ENCODE assay signal across 8 cellular contexts in the genomic region with DNA sequence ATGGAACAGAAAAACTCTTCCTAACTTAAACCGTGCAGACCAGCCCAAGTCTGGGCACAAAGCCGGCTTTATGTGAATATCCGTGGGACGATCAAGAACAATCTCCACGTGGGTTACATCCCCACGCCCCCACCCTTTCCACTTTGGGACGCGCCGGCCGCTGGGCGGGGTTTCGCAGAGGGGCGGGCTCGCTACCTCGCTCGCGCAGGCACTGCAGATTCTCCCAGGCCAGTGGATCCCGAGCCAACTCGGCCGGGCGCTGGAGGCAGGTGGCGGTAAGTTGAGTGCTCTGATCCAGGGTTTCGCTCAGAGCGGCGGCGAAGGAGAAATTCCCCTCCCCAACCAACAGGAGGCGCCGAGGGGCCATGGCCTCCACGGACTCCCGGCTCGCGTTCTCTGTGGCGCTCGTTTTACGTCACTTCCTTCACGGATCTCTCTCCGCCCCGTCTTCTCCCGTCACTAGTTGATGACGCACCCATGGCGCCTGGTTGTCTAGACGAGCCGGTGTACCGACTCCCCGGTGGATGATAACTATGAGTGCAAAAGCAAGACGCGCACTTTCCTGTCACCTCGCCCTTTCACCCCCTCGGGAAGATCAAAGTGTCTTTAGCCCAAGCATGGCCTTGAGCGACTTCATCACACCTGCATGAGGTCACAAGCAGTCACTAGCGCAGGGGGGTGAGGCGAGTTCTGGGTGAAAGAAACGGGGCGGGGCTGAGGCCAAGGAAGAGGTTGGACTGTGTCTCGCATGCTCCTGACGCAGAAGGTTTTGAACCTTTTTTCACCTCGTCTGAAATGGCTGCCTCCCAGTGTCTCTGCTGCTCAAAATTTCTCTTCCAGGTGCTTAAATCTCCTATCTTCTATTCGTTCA. TPM values are rescaled to one million over a fixed set of nuclear protein-coding genes. Genes with fewer than 3 reads are reported as not detected.
A peak's percentile ranks its signal among the peaks of the same experiment; 100 is the strongest.
DNase-seq lines count a peak whose midpoint lies in the region; ATAC-seq, FAIRE-seq and TF ChIP-seq lines count a peak whose summit lies in the region.

A gene with protein sequence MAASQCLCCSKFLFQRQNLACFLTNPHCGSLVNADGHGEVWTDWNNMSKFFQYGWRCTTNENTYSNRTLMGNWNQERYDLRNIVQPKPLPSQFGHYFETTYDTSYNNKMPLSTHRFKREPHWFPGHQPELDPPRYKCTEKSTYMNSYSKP (plus strand): TSS at position 776 of the 871 bp plus-strand sequence. CDS start 20 bp downstream, at position 796.
A gene with protein sequence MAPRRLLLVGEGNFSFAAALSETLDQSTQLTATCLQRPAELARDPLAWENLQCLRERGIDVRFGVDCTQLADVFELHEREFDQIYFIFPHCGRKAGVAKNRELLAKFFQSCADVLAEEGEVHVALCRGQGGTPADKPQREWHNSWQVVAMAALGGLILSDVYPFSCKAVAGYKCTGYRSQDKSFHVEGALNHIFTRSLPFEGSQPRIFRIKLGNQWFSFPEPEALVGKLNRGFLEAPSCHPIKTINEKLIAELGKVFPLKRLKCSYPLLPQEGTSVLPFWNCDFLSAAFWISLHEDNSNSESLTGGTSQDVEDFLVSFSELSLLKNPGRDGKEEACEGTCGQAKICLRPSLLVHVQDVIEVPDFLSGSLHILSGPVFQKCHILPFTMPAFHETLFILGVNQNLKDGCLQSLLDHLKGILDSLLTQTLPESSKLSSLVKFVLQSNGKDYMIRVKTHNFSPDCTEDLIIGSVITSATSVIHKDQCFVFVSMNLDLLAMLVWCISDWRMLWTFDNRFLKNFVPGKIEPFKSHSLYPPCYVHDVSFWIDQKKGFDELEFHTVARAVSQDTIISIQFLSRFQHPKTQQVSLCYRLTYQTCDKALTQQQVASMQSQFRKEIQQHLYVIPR (minus strand): TSS at position 400 of the 871 bp plus-strand sequence. CDS start 33 bp downstream, at position 367.

- H3K4me1 ChIP-seq in H1 (replicated peaks in 1 of 4; ENCODE audit: control insufficient read depth in 3 of 4, insufficient read depth in 4 of 4, low read length in 3 of 4) (no peaks in the 10 kb centered on the region), mesenchymal stem cell (ENCODE audit: control insufficient read depth, insufficient read depth, low read depth, low read length) (no peaks in the 10 kb centered on the region)

- CTCF ChIA-PET in H1 (lab: Charles Lee; ENCODE audit: partially characterized antibody) = interaction anchor here (0.8 to 6.2 kb wide), 18 partner anchors 10 to 516 kb away, joined by 3 to 36 read pairs (median 4); no protein-coding TSS in a partner anchor

- H3K23me2 ChIP-seq in H1 (ENCODE audit: low read depth, low read length) = peaks cover 2% of the 10 kb centered on the region; the same call in 1 of the 2 replicates

- no peaks in the 10 kb centered on the region for H3K79me2 ChIP-seq in H1 (ENCODE audit: control insufficient read depth in 1 of 2, insufficient read depth in 2 of 2, low read length in 2 of 2)

- H3K4me2 ChIP-seq in H1 (ENCODE audit: insufficient read depth in 1 of 2, low read depth in 2 of 2, low read length in 2 of 2) (peak within 1 kb of the TSS; percentile 80 to 95), mesenchymal stem cell (ENCODE audit: low read length, poor library complexity, severe bottlenecking) (peak within 1 kb of the TSS; percentile 60)

- H3K4ac ChIP-seq in H1 (replicated peaks; ENCODE audit: insufficient read length, low read depth, low read length) (peak within 1 kb of the TSS; percentile 73), mesenchymal stem cell (ENCODE audit: low read depth in 1 of 2, low read length in 2 of 2) (peak within 1 kb of the TSS; percentile 47 to 63)

- ATAC-seq in GM21360 (IDR thresholded peaks at IDR 0.05; ENCODE audit: unreplicated experiment) = peak; percentile 88

- in situ Hi-C loops in Caki2 (cut with HindIII; ENCODE audit: low pct_unique_long_range_greater_than_20kb, low sequenced_read_pairs) = no loop called here

- 2% methylated on average over 44 of the region's 58 CpGs; no CpG with 5 or more reads in 1 of the 2 experiments for WGBS in H1 (ENCODE audit: extremely low coverage in 1 of 2, insufficient coverage in 1 of 2, insufficient read length in 1 of 2, insufficient replicate concordance in 2 of 2, low coverage in 1 of 2, low lambda C conversion rate in 2 of 2, missing lambda C conversion rate in 1 of 2), 2 experiments
- under 1% methylated on average over 40 of the region's 58 CpGs for WGBS in mesenchymal stem cell

- H3K9me3 ChIP-seq in H1 (ENCODE audit: insufficient read depth in 2 of 2, low read depth in 1 of 2, low read length in 1 of 2) (no peaks in the 10 kb centered on the region), mesenchymal stem cell (ENCODE audit: control insufficient read depth, low read length) (no peaks in the 10 kb centered on the region)

- peak; percentile 72 for FAIRE-seq in H1 (lab: Jason Lieb, UNC)

- H3K79me1 ChIP-seq in H1 (ENCODE audit: low read depth, low read length) (0 out of 2 replicates have a peak, but pooled peaks cover 2% of the 10 kb centered on the region), mesenchymal stem cell (replicated peaks; ENCODE audit: low read length, poor library complexity, severe bottlenecking) (no peaks in the 10 kb centered on the region)

- H2BK15ac ChIP-seq in H1 (ENCODE audit: low read length) (0 out of 2 replicates have a peak within 1 kb of the TSS, but pooled peaks have one; percentile 84), mesenchymal stem cell (ENCODE audit: low read depth, poor library complexity, severe bottlenecking) (peak within 1 kb of the TSS; percentile 91)

- H3K27ac ChIP-seq in H1 (ENCODE audit: low read depth, low read length) (peak within 1 kb of the TSS; percentile 95), mesenchymal stem cell (ENCODE audit: low read length, poor library complexity, severe bottlenecking) (peak within 1 kb of the TSS; percentile 69)

- peak in 1 of 2 experiments; percentile 75; a peak in 2 of 3 replicates for TF ChIP-seq EP300 in H1 (IDR thresholded peaks at IDR 0.05; ENCODE audit: borderline replicate concordance in 1 of 2, low read depth in 2 of 2, low read length in 2 of 2)

- peak within 1 kb of the TSS; percentile 86; the same call in 1 of the 2 replicates for H3K18ac ChIP-seq in H1 (ENCODE audit: extremely low read depth, low read length)
- H3K18ac ChIP-seq in mesenchymal stem cell (ENCODE audit: low read depth in 1 of 2, low read length in 2 of 2) = peak within 1 kb of the TSS; percentile 49 to 67

- H4K20me1 ChIP-seq in H1 (replicated peaks in 1 of 2; ENCODE audit: control insufficient read depth in 1 of 2, insufficient read depth in 2 of 2, low read length in 2 of 2) = no peaks in the 10 kb centered on the region

- H3K27me3 ChIP-seq in H1 (replicated peaks in 1 of 4; ENCODE audit: control insufficient read depth in 3 of 4, extremely low read depth in 1 of 4, insufficient read depth in 3 of 4, low read length in 3 of 4) (no peaks in the 10 kb centered on the region), mesenchymal stem cell (ENCODE audit: control insufficient read depth in 1 of 2, insufficient read depth in 1 of 2, low read length in 2 of 2) (no peaks in the 10 kb centered on the region)

- DNase-seq in Caki2 (ENCODE audit: low read depth) (peak; percentile 98), HT1080 (ENCODE audit: low read depth) (peak; percentile 98), NOMO-1 (lab: John Stamatoyannopoulos, UW; ENCODE audit: unreplicated experiment in 2 of 2) (peak; percentile 97 to 98), H1 (ENCODE audit: low read depth in 1 of 2, low spot score in 2 of 2) (peak; percentile 94 to 98), mesenchymal stem cell (peak; percentile 98)
- DNase-seq in activated CD8-positive, alpha-beta memory T cell treated with anti-CD3 and anti-CD28 coated beads for 48 hours (ENCODE audit: low read depth in 2 of 3, low spot score in 2 of 3) = peak; percentile 85 to 93 (median 86)
- peak; percentile 88 for DNase-seq in stimulated activated CD8-positive, alpha-beta memory T cell treated with anti-CD3 and anti-CD28 coated beads, Interleukin-12 subunit alpha, Interleukin-12 subunit beta, amount 100 ng/mL, for 4 hours (ENCODE audit: low read depth)

- TF ChIP-seq CTCF in H1 (IDR thresholded peaks at IDR 0.05; ENCODE audit: control extremely low read depth in 1 of 3, insufficient read depth in 1 of 3, low read depth in 1 of 3, low read length in 3 of 3) = peak; percentile 91 to 98 (median 97)

- H3K9ac ChIP-seq in H1 (replicated peaks in 1 of 4; ENCODE audit: extremely low read depth in 1 of 4, low read depth in 3 of 4, low read length in 3 of 4) (peak within 1 kb of the TSS; percentile 68 to 89 (median 82)), mesenchymal stem cell (ENCODE audit: low read length) (peak within 1 kb of the TSS; percentile 96)

- peak within 1 kb of the TSS; percentile 89 for H4K5ac ChIP-seq in H1 (ENCODE audit: insufficient read length, low read depth, low read length)

- H2BK120ac ChIP-seq in H1 (replicated peaks; ENCODE audit: low read depth, low read length) = peak within 1 kb of the TSS; percentile 11
- H2BK120ac ChIP-seq in mesenchymal stem cell (ENCODE audit: low read depth, low read length) = peak within 1 kb of the TSS; percentile 22

- peak within 1 kb of the TSS; percentile 66 to 93 (median 82) for H3K4me3 ChIP-seq in H1 (ENCODE audit: extremely low read depth in 1 of 4, insufficient read depth in 2 of 4, low read depth in 3 of 4, low read length in 4 of 4)
- peak within 1 kb of the TSS; percentile 61 to 98 for H3K4me3 ChIP-seq in mesenchymal stem cell (ENCODE audit: insufficient read depth in 1 of 2, low read depth in 1 of 2, low read length in 2 of 2)

- peak within 1 kb of the TSS; percentile 59 for H3K56ac ChIP-seq in H1 (replicated peaks; ENCODE audit: insufficient read length, low read depth, low read length)

- H3K23ac ChIP-seq in H1 (ENCODE audit: insufficient read length) (no peak within 1 kb of the TSS), mesenchymal stem cell (ENCODE audit: low read length in 2 of 2) (no peak within 1 kb of the TSS)

- POLR2A ChIA-PET in H1 (lab: Charles Lee; ENCODE audit: partially characterized antibody) = interaction anchor here (1.2 to 1.5 kb wide), 3 partner anchors 8 to 112 kb away, joined by 4 to 6 read pairs (median 4); partner anchors contain the start of gene ALG9

- H3K36me3 ChIP-seq in H1 (ENCODE audit: control insufficient read depth in 2 of 4, insufficient read depth in 4 of 4, low read length in 3 of 4) (no peaks in the 10 kb centered on the region), mesenchymal stem cell (ENCODE audit: control insufficient read depth in 1 of 2, insufficient read depth in 2 of 2, low read depth in 1 of 2, low read length in 2 of 2) (peaks cover 0 to 25% of the 10 kb centered on the region in 2 experiments)

- peak within 1 kb of the TSS; percentile 81 for H4K91ac ChIP-seq in H1 (replicated peaks; ENCODE audit: insufficient read length, low read length)
- H4K91ac ChIP-seq in mesenchymal stem cell (ENCODE audit: low read length) = peak within 1 kb of the TSS; percentile 16

- H2AFZ ChIP-seq in H1 (ENCODE audit: low read length) (peak within 1 kb of the TSS; percentile 96), mesenchymal stem cell (ENCODE audit: low read depth, low read length) (peak within 1 kb of the TSS; percentile 55)

- H4K8ac ChIP-seq in H1 (ENCODE audit: extremely low read depth, insufficient read depth, low read length) (peak within 1 kb of the TSS; percentile 91; the same call in 1 of the 2 replicates), mesenchymal stem cell (ENCODE audit: low read length) (peak within 1 kb of the TSS; percentile 79)

- H2AK5ac ChIP-seq in H1 (ENCODE audit: low read depth, low read length) (peak within 1 kb of the TSS; percentile 43; the same call in 1 of the 2 replicates), mesenchymal stem cell (ENCODE audit: low read length, severe bottlenecking) (no peak within 1 kb of the TSS)

- peak within 1 kb of the TSS; percentile 97 for H2BK5ac ChIP-seq in H1 (ENCODE audit: low read depth, low read length)
- H2BK5ac ChIP-seq in mesenchymal stem cell (ENCODE audit: low read depth, low read length, poor library complexity, severe bottlenecking) = no peak within 1 kb of the TSS

- peak; percentile 67 to 77 for TF ChIP-seq POLR2A in H1 (IDR thresholded peaks at IDR 0.05; ENCODE audit: control extremely low read depth in 1 of 2, low read depth in 2 of 2, low read length in 2 of 2)

- TF ChIP-seq RAD21 in H1 (IDR thresholded peaks at IDR 0.05 in 1 of 2, conservative IDR thresholded peaks at IDR 0.05 in 1 of 2; ENCODE audit: low read depth in 2 of 2, low read length in 2 of 2) = peak; percentile 89

- peak within 1 kb of the TSS; percentile 40; the same call in 1 of the 2 replicates for H2BK12ac ChIP-seq in H1 (ENCODE audit: low read depth, low read length)
- peak within 1 kb of the TSS in 1 of 2 experiments; percentile 14 for H2BK12ac ChIP-seq in mesenchymal stem cell (ENCODE audit: low read length in 2 of 2)

- H2BK20ac ChIP-seq in H1 (ENCODE audit: low read length) = no peak within 1 kb of the TSS

- H3K14ac ChIP-seq in H1 (ENCODE audit: insufficient read length) = no peak within 1 kb of the TSS
- H3K14ac ChIP-seq in mesenchymal stem cell (ENCODE audit: low read length in 2 of 2) = no peak within 1 kb of the TSS

RNA-seq across cellular contexts. Expression of the first gene that starts in this region (rescaled TPM):
- total RNA-seq in Caki2 (2014; rRNA removed; shearing (Covaris generic); ENCODE audit: low replicate concordance) = 29.9 and 39.5 TPM in 2 replicates
- 63.7 and 74.6 TPM in 2 replicates for total RNA-seq in HT1080 (2014; rRNA removed; shearing (Covaris generic))
- 28.5 and 29.2 TPM in 2 replicates for polyA plus RNA-seq in HT1080 (2015; cell fraction: cytosol; rRNA removed)
- polyA plus RNA-seq in HT1080 (2015; cell fraction: nucleus; rRNA removed) = 11.9 and 16.4 TPM in 2 replicates
- total RNA-seq in H1 (2021; fragmentation: NEBNext Ultra II Directional; extraction: Animal tissue kit (Norgen Biotek cat#: 25700)) = 21.4 and 22.6 TPM in 2 replicates
- 28.7 and 43.1 TPM in 2 replicates for polyA plus RNA-seq in H1 (2011; rRNA removed)
- polyA plus RNA-seq in H1 (2011; cell fraction: cytosol; rRNA removed) = 29.0 TPM
- 20.6 TPM for polyA plus RNA-seq in H1 (2011; cell fraction: nucleus; rRNA removed)
- polyA plus RNA-seq in H1 (2012, experiment 1 of 2) = 31.1 to 42.7 TPM (median 37.9 TPM) in 4 replicates
- polyA plus RNA-seq in H1 (2012, experiment 2 of 2) = 12.3 TPM
- polyA plus RNA-seq in H1 (2013, experiment 1 of 2) = 44.8 TPM
- 49.2 TPM for polyA plus RNA-seq in H1 (2013, experiment 2 of 2)
- 24.7 and 47.9 TPM in 2 replicates for polyA minus RNA-seq in H1 (2011; rRNA and poly(A)+ RNA removed)
- 7.2 TPM for polyA minus RNA-seq in H1 (2011; cell fraction: cytosol; rRNA and poly(A)+ RNA removed)
- polyA minus RNA-seq in H1 (2011; cell fraction: nucleus; rRNA and poly(A)+ RNA removed) = 13.5 TPM
- 14.6 TPM for polyA plus RNA-seq in mesenchymal stem cell (2013, experiment 1 of 2)
- 13.8 TPM for polyA plus RNA-seq in mesenchymal stem cell (2013, experiment 2 of 2)

RNA-seq across cellular contexts. Expression of the second gene that starts in this region (rescaled TPM):
- total RNA-seq in Caki2 (2014; rRNA removed; shearing (Covaris generic); ENCODE audit: low replicate concordance) = 0.30 and 2.1 TPM in 2 replicates
- 6.0 and 7.0 TPM in 2 replicates for total RNA-seq in HT1080 (2014; rRNA removed; shearing (Covaris generic))
- 6.5 TPM in 2 replicates for polyA plus RNA-seq in HT1080 (2015; cell fraction: cytosol; rRNA removed)
- 7.1 and 7.7 TPM in 2 replicates for polyA plus RNA-seq in HT1080 (2015; cell fraction: nucleus; rRNA removed)
- total RNA-seq in H1 (2021; fragmentation: NEBNext Ultra II Directional; extraction: Animal tissue kit (Norgen Biotek cat#: 25700)) = 2.3 and 2.4 TPM in 2 replicates
- 0.85 and 1.4 TPM in 2 replicates for polyA plus RNA-seq in H1 (2011; rRNA removed)
- 1.6 TPM for polyA plus RNA-seq in H1 (2011; cell fraction: cytosol; rRNA removed)
- 1.3 TPM for polyA plus RNA-seq in H1 (2011; cell fraction: nucleus; rRNA removed)
- 1.6 to 2.3 TPM (median 1.9 TPM) in 4 replicates for polyA plus RNA-seq in H1 (2012, experiment 1 of 2)
- polyA plus RNA-seq in H1 (2012, experiment 2 of 2) = 0.55 TPM
- 1.7 TPM for polyA plus RNA-seq in H1 (2013, experiment 1 of 2)
- 1.5 TPM for polyA plus RNA-seq in H1 (2013, experiment 2 of 2)
- 1.7 and 2.9 TPM in 2 replicates for polyA minus RNA-seq in H1 (2011; rRNA and poly(A)+ RNA removed)
- polyA minus RNA-seq in H1 (2011; cell fraction: cytosol; rRNA and poly(A)+ RNA removed) = 1.9 TPM
- polyA minus RNA-seq in H1 (2011; cell fraction: nucleus; rRNA and poly(A)+ RNA removed) = 2.2 TPM
- 1.0 TPM for polyA plus RNA-seq in mesenchymal stem cell (2013, experiment 1 of 2)
- 0.95 TPM for polyA plus RNA-seq in mesenchymal stem cell (2013, experiment 2 of 2)

Comparison
In these comparisons a context has a peak if more than half of its experiments do, and no peak if none do; other contexts are left out.
1. Peak in every context shown above with its lines: DNase-seq, ATAC-seq, H3K4me3 ChIP-seq and H3K27ac ChIP-seq.